In genomic region chr1:109654519-109654918, GRCh38 we compare ENCODE assay signal across 18 cellular contexts. TPM values are rescaled to one million over a fixed set of nuclear protein-coding genes. Genes with fewer than 3 reads are reported as not detected.
DNase-seq lines count a peak whose midpoint lies in the region; ATAC-seq, FAIRE-seq and TF ChIP-seq lines count a peak whose summit lies in the region.
"Had no signal": no experiment of that assay in that cellular context is flagged by ENCODE, and none has a peak within 500 bp of the region (broad histone marks: within the 10 kb centered on the region; RNA-seq: fewer than 3 reads in every experiment).

No MANE protein-coding gene starts in this region.

- POLR2A ChIA-PET in H1 (lab: Charles Lee; ENCODE audit: partially characterized antibody) (interaction anchor here (1.6 kb wide), 1 partner anchor 14 kb away, joined by 5 read pairs; no protein-coding TSS in a partner anchor), SK-N-SH (lab: Yijun Ruan, JAX) (interaction anchor here (3.3 kb wide), 1 partner anchor 106 kb away, joined by 13 read pairs; the partner anchor contains the start of gene GNAI3)

- no peak overlapping the region for H3K23ac ChIP-seq in H1 (ENCODE audit: insufficient read length)

- H3K9me3 ChIP-seq in BLaER1 treated with 17β-estradiol and CSF1 and Interleukin-3, amounts not matched to agents 10 nM and 100 nM (replicated peaks in 1 of 11), result no peaks in the 10 kb centered on the region
- H3K9me3 ChIP-seq in H1 (ENCODE audit: insufficient read depth in 2 of 2, low read depth in 1 of 2, low read length in 1 of 2) (no peaks in the 10 kb centered on the region), neural progenitor cell (ENCODE audit: low read depth) (no peaks in the 10 kb centered on the region), SK-N-SH (no peaks in the 10 kb centered on the region)
- H3K9me3 ChIP-seq: adrenal gland had no signal

- intact Hi-C loops in Right ventricle myocardium superior (cut with DNase I), result no loop called here

- H3K9ac ChIP-seq in BLaER1 treated with 17β-estradiol and CSF1 and Interleukin-3, amounts not matched to agents 10 nM and 100 nM, result peak overlapping the region in 1 of 11 experiments; percentile 82; a peak in 1 of 22 replicates
- no peak overlapping the region for H3K9ac ChIP-seq in H1 (replicated peaks in 1 of 4; ENCODE audit: extremely low read depth in 1 of 4, low read depth in 3 of 4, low read length in 3 of 4)
- no peak overlapping the region for H3K9ac ChIP-seq in neural progenitor cell
- H3K9ac ChIP-seq in SK-N-SH, result no peak overlapping the region
- H3K9ac ChIP-seq: GM23248 had no signal

- H3K4me1 Mint-ChIP-seq in GM23338, result peaks cover 11% of the 10 kb centered on the region
- H3K4me1 Mint-ChIP-seq in neural progenitor cell, result peaks cover 15% of the 10 kb centered on the region

- H3F3A ChIP-seq in GM23338 (replicated peaks; ENCODE audit: low read depth), result peaks cover 6% of the 10 kb centered on the region
- H3F3A ChIP-seq in neural progenitor cell (ENCODE audit: low read depth), result peaks cover 4% of the 10 kb centered on the region
- H3F3A ChIP-seq in SK-N-SH (replicated peaks; ENCODE audit: insufficient read depth), result no peaks in the 10 kb centered on the region

- H3K79me1 ChIP-seq in H1 (ENCODE audit: low read depth, low read length), result no peaks in the 10 kb centered on the region

- H3K27ac Mint-ChIP-seq in GM23338, result no peak overlapping the region
- no peak overlapping the region for H3K27ac Mint-ChIP-seq in neural progenitor cell
- H3K27ac Mint-ChIP-seq: activated CD8-positive, alpha-beta T cell treated with anti-CD3 and anti-CD28 coated beads, Interleukin-2, amount 10 ng/mL, durations not matched to agents 7 days and 5 days; T-helper 1 cell treated with Interleukin-12 subunit alpha and Interleukin-12 subunit beta and Interleukin-4 antibody, amounts not matched to agents 30 μg/mL and 1 μg/mL, for 36 hours had no signal

- TF ChIP-seq CTCF in GM23338 (conservative IDR thresholded peaks at IDR 0.05; ENCODE audit: low read depth in 2 of 2) (no peak), H1 (IDR thresholded peaks at IDR 0.05; ENCODE audit: control extremely low read depth in 1 of 3, insufficient read depth in 1 of 3, low read depth in 1 of 3, low read length in 3 of 3) (no peak), neural progenitor cell (IDR thresholded peaks at IDR 0.05) (no peak), SK-N-SH (IDR thresholded peaks at IDR 0.05) (no peak)

- no peak overlapping the region for H4K8ac ChIP-seq in H1 (ENCODE audit: extremely low read depth, insufficient read depth, low read length)

- H2BK12ac ChIP-seq in H1 (ENCODE audit: low read depth, low read length), result no peak overlapping the region

- no peak for FAIRE-seq in H1 (lab: Jason Lieb, UNC)

- no peak overlapping the region for H3K14ac ChIP-seq in H1 (ENCODE audit: insufficient read length)

- H3K36me3 Mint-ChIP-seq in GM23338 (ENCODE audit: low read depth) (no peaks in the 10 kb centered on the region), neural progenitor cell (peaks cover 6% of the 10 kb centered on the region)

- H3K27me3 Mint-ChIP-seq in GM23338 (ENCODE audit: insufficient read depth, low read depth, poor library complexity) (peaks cover 5% of the 10 kb centered on the region), neural progenitor cell (ENCODE audit: insufficient read depth, low read depth) (peaks cover 11% of the 10 kb centered on the region)

- no peak for ATAC-seq in GM23338
- no peak for ATAC-seq in Right ventricle myocardium superior (ENCODE audit: poor library complexity)
- ATAC-seq: activated CD8-positive, alpha-beta T cell treated with anti-CD3 and anti-CD28 coated beads, Interleukin-2, amount 10 ng/mL, durations not matched to agents 7 days and 5 days; Right ventricle myocardium inferior had no signal

- H2AK5ac ChIP-seq in H1 (ENCODE audit: low read depth, low read length), result no peak overlapping the region

- H3K36me3 ChIP-seq in BLaER1 treated with 17β-estradiol and CSF1 and Interleukin-3, amounts not matched to agents 10 nM and 100 nM, result peaks cover 0 to 4% (median 0%) of the 10 kb centered on the region in 11 experiments; a peak in 1 of 22 replicates
- no peaks in the 10 kb centered on the region for H3K36me3 ChIP-seq in GM23338 (ENCODE audit: insufficient read depth)
- no peaks in the 10 kb centered on the region for H3K36me3 ChIP-seq in H1 (ENCODE audit: control insufficient read depth in 2 of 4, insufficient read depth in 4 of 4, low read length in 3 of 4)
- no peaks in the 10 kb centered on the region for H3K36me3 ChIP-seq in neural progenitor cell
- H3K36me3 ChIP-seq in SK-N-SH (replicated peaks in 1 of 2; ENCODE audit: control insufficient read depth in 1 of 2, insufficient read depth in 2 of 2, low read length in 1 of 2), result peaks cover 0 to 4% of the 10 kb centered on the region in 2 experiments

- H3K27me3 ChIP-seq in BLaER1 treated with 17β-estradiol and CSF1 and Interleukin-3, amounts not matched to agents 10 nM and 100 nM, result no peaks in the 10 kb centered on the region
- peaks cover 18% of the 10 kb centered on the region for H3K27me3 ChIP-seq in GM23338 (ENCODE audit: insufficient read depth)
- H3K27me3 ChIP-seq in H1 (replicated peaks in 1 of 4; ENCODE audit: control insufficient read depth in 3 of 4, extremely low read depth in 1 of 4, insufficient read depth in 3 of 4, low read length in 3 of 4), result peaks cover 0 to 5% (median 4%) of the 10 kb centered on the region in 4 experiments; a peak in 6 of 7 replicates
- H3K27me3 ChIP-seq in neural progenitor cell, result peaks cover 55% of the 10 kb centered on the region
- no peaks in the 10 kb centered on the region for H3K27me3 ChIP-seq in SK-N-SH (ENCODE audit: insufficient read depth)
- H3K27me3 ChIP-seq: adrenal gland had no signal

- TF ChIP-seq RAD21 in H1 (IDR thresholded peaks at IDR 0.05 in 1 of 2, conservative IDR thresholded peaks at IDR 0.05 in 1 of 2; ENCODE audit: low read depth in 2 of 2, low read length in 2 of 2), result no peak
- no peak for TF ChIP-seq RAD21 in SK-N-SH (IDR thresholded peaks at IDR 0.05; ENCODE audit: low read length)

- no peaks in the 10 kb centered on the region for H3K79me2 ChIP-seq in GM23338 (replicated peaks; ENCODE audit: insufficient read depth)
- H3K79me2 ChIP-seq in H1 (ENCODE audit: control insufficient read depth in 1 of 2, insufficient read depth in 2 of 2, low read length in 2 of 2), result no peaks in the 10 kb centered on the region
- H3K79me2 ChIP-seq in neural progenitor cell (ENCODE audit: low read depth), result no peaks in the 10 kb centered on the region
- H3K79me2 ChIP-seq in SK-N-SH (ENCODE audit: insufficient read depth), result no peaks in the 10 kb centered on the region

- H3K18ac ChIP-seq in H1 (ENCODE audit: extremely low read depth, low read length), result no peak overlapping the region

- H2BK15ac ChIP-seq in H1 (ENCODE audit: low read length), result no peak overlapping the region

- H3K4me3 ChIP-seq in BLaER1 treated with 17β-estradiol and CSF1 and Interleukin-3, amounts not matched to agents 10 nM and 100 nM, result no peak overlapping the region
- H3K4me3 ChIP-seq in GM23338 (no peak overlapping the region), H1 (ENCODE audit: extremely low read depth in 1 of 4, insufficient read depth in 2 of 4, low read depth in 3 of 4, low read length in 4 of 4) (no peak overlapping the region), neural progenitor cell (no peak overlapping the region), SK-N-SH (ENCODE audit: low read depth in 2 of 2, low read length in 1 of 2) (no peak overlapping the region)
- H3K4me3 ChIP-seq: adrenal gland had no signal

- no peak for TF ChIP-seq POLR2A in H1 (IDR thresholded peaks at IDR 0.05; ENCODE audit: control extremely low read depth in 1 of 2, low read depth in 2 of 2, low read length in 2 of 2)

- H3K4me2 ChIP-seq in BLaER1 treated with 17β-estradiol and CSF1 and Interleukin-3, amounts not matched to agents 10 nM and 100 nM, result peak overlapping the region; percentile 80 to 98 (median 94); a peak in 19 of 22 replicates
- H3K4me2 ChIP-seq in GM23338 (peak overlapping the region; percentile 86), H1 (ENCODE audit: insufficient read depth in 1 of 2, low read depth in 2 of 2, low read length in 2 of 2) (no peak overlapping the region; a peak in 1 of 4 replicates), neural progenitor cell (no peak overlapping the region), SK-N-SH (no peak overlapping the region)

- H4K5ac ChIP-seq in H1 (ENCODE audit: insufficient read length, low read depth, low read length), result no peak overlapping the region

- H3K4me1 ChIP-seq in BLaER1 treated with 17β-estradiol and CSF1 and Interleukin-3, amounts not matched to agents 10 nM and 100 nM, result peaks cover 39 to 51% (median 46%) of the 10 kb centered on the region in 10 experiments
- H3K4me1 ChIP-seq in GM23338 (ENCODE audit: insufficient read depth), result peaks cover 10% of the 10 kb centered on the region; the same call in 1 of the 2 replicates
- 0 out of 7 replicates have a peak, but pooled peaks cover 0 to 3% (median 0%) of the 10 kb centered on the region in 4 experiments for H3K4me1 ChIP-seq in H1 (replicated peaks in 1 of 4; ENCODE audit: control insufficient read depth in 3 of 4, insufficient read depth in 4 of 4, low read length in 3 of 4)
- peaks cover 3% of the 10 kb centered on the region for H3K4me1 ChIP-seq in neural progenitor cell
- peaks cover 12 to 24% of the 10 kb centered on the region in 2 experiments for H3K4me1 ChIP-seq in SK-N-SH (ENCODE audit: control insufficient read depth in 1 of 2, insufficient read depth in 2 of 2, low read depth in 1 of 2, low read length in 1 of 2)

- 88% methylated on average over 12 of the region's 12 CpGs; no CpG with 5 or more reads in 1 of the 2 experiments for WGBS in H1 (ENCODE audit: extremely low coverage in 1 of 2, insufficient coverage in 1 of 2, insufficient read length in 1 of 2, insufficient replicate concordance in 2 of 2, low coverage in 1 of 2, low lambda C conversion rate in 2 of 2, missing lambda C conversion rate in 1 of 2), 2 experiments
- WGBS in SK-N-SH (ENCODE audit: low lambda C conversion rate), result 92% methylated on average over 12 of the region's 12 CpGs

- H2AFZ ChIP-seq in GM23338 (no peak overlapping the region), H1 (ENCODE audit: low read length) (no peak overlapping the region), neural progenitor cell (replicated peaks) (no peak overlapping the region), SK-N-SH (ENCODE audit: low read depth) (no peak overlapping the region)
- H2AFZ ChIP-seq: GM23248 had no signal

- H3K4me3 Mint-ChIP-seq in GM23338 (no peak overlapping the region; the same call in 2 of the 3 replicates), neural progenitor cell (peak overlapping the region; percentile 93)

- H3K9me2 ChIP-seq in GM23338 (ENCODE audit: insufficient read depth) (no peaks in the 10 kb centered on the region), SK-N-SH (no peaks in the 10 kb centered on the region)

- H4K20me1 ChIP-seq in BLaER1 treated with 17β-estradiol and CSF1 and Interleukin-3, amounts not matched to agents 10 nM and 100 nM, result no peaks in the 10 kb centered on the region; a peak in 1 of 22 replicates
- H4K20me1 ChIP-seq in GM23338 (replicated peaks; ENCODE audit: insufficient read depth), result no peaks in the 10 kb centered on the region; the same call in 1 of the 2 replicates
- H4K20me1 ChIP-seq in H1 (replicated peaks in 1 of 2; ENCODE audit: control insufficient read depth in 1 of 2, insufficient read depth in 2 of 2, low read length in 2 of 2), result no peaks in the 10 kb centered on the region
- H4K20me1 ChIP-seq in neural progenitor cell (ENCODE audit: low read depth), result no peaks in the 10 kb centered on the region
- no peaks in the 10 kb centered on the region for H4K20me1 ChIP-seq in SK-N-SH (ENCODE audit: insufficient read depth)

- H2BK20ac ChIP-seq in H1 (ENCODE audit: low read length), result no peak overlapping the region

- H3K27ac ChIP-seq in BLaER1 treated with 17β-estradiol and CSF1 and Interleukin-3, amounts not matched to agents 10 nM and 100 nM, result no peak overlapping the region
- no peak overlapping the region for H3K27ac ChIP-seq in GM23338 (ENCODE audit: low read depth)
- H3K27ac ChIP-seq in H1 (ENCODE audit: low read depth, low read length), result no peak overlapping the region
- no peak overlapping the region for H3K27ac ChIP-seq in neural progenitor cell
- H3K27ac ChIP-seq in SK-N-SH (ENCODE audit: low read depth in 2 of 2, low read length in 1 of 2), result no peak overlapping the region
- H3K27ac ChIP-seq: GM23248 had no signal

- no peak for TF ChIP-seq EP300 in H1 (IDR thresholded peaks at IDR 0.05; ENCODE audit: borderline replicate concordance in 1 of 2, low read depth in 2 of 2, low read length in 2 of 2)
- TF ChIP-seq EP300 in SK-N-SH (IDR thresholded peaks at IDR 0.05; ENCODE audit: borderline replicate concordance in 1 of 2, low read depth in 1 of 2, low read length in 1 of 2), result no peak

- H3K56ac ChIP-seq in H1 (replicated peaks; ENCODE audit: insufficient read length, low read depth, low read length), result no peak overlapping the region

- H3K9me3 Mint-ChIP-seq in GM23338 (no peaks in the 10 kb centered on the region), neural progenitor cell (no peaks in the 10 kb centered on the region)
- H3K9me3 Mint-ChIP-seq: T-helper 1 cell treated with Interleukin-12 subunit alpha and Interleukin-12 subunit beta and Interleukin-4 antibody, amounts not matched to agents 30 μg/mL and 1 μg/mL, for 36 hours had no signal

- CTCF ChIA-PET in H1 (lab: Charles Lee; ENCODE audit: partially characterized antibody), result interaction anchor here (0.7 to 11.8 kb wide), 9 partner anchors 9 to 433 kb away, joined by 3 to 185 read pairs (median 4); partner anchors contain the start of gene GSTM1
- CTCF ChIA-PET in SK-N-SH (lab: Yijun Ruan, JAX), result interaction anchor here (1.5 to 4.0 kb wide), 6 partner anchors 14 to 330 kb away, joined by 4 to 29 read pairs (median 14); partner anchors contain the start of gene AHCYL1

- no peak overlapping the region for H2BK5ac ChIP-seq in H1 (ENCODE audit: low read depth, low read length)

- peaks cover 9% of the 10 kb centered on the region for H3K23me2 ChIP-seq in H1 (ENCODE audit: low read depth, low read length)

- H4K91ac ChIP-seq in H1 (replicated peaks; ENCODE audit: insufficient read length, low read length), result no peak overlapping the region

- H2BK120ac ChIP-seq in H1 (replicated peaks; ENCODE audit: low read depth, low read length), result no peak overlapping the region

- no peak for DNase-seq in GM23338 (ENCODE audit: low spot score)
- DNase-seq in H1 (ENCODE audit: low read depth in 1 of 2, low spot score in 2 of 2), result no peak
- DNase-seq in neural progenitor cell (ENCODE audit: low spot score), result no peak
- DNase-seq in Right ventricle myocardium superior, result no peak
- DNase-seq in SK-N-SH, result no peak
- DNase-seq in cortex of kidney (lab: John Stamatoyannopoulos, UW), result no peak
- DNase-seq: activated CD8-positive, alpha-beta T cell treated with anti-CD3 and anti-CD28 coated beads, Interleukin-2, amount 10 ng/mL, durations not matched to agents 7 days and 5 days; Calu3; dermis blood vessel endothelial cell; foreskin fibroblast; GM23248; NCI-H524 treated with DMSO at 0.1 percent for 48 hours; nucleus accumbens had no signal

- H3K4ac ChIP-seq in H1 (replicated peaks; ENCODE audit: insufficient read length, low read depth, low read length), result no peak overlapping the region

RNA-seq across cellular contexts. Expression of gene GSTM4, which starts 1.4 kb away (rescaled TPM):
- total RNA-seq in GM23338 (2014; rRNA removed; shearing (Covaris generic)), result 8.6 and 12.8 TPM in 2 replicates
- polyA plus RNA-seq in GM23338 (2016; fragmentation: Nextera tagmentation; extraction: Ambion mirVana) (12.9 and 17.3 TPM in 2 replicates), H1 (2011; rRNA removed) (24.0 and 31.4 TPM in 2 replicates), SK-N-SH (2012; rRNA removed) (34.2 and 36.1 TPM in 2 replicates)
- 11.3 and 18.7 TPM in 2 replicates for total RNA-seq in H1 (2021; fragmentation: NEBNext Ultra II Directional; extraction: Animal tissue kit (Norgen Biotek cat#: 25700))
- polyA plus RNA-seq in H1 (2011; cell fraction: cytosol; rRNA removed), result 20.5 TPM
- 20.2 TPM for polyA plus RNA-seq in H1 (2011; cell fraction: nucleus; rRNA removed)
- 16.0 to 18.7 TPM (median 16.9 TPM) in 4 replicates for polyA plus RNA-seq in H1 (2012, experiment 1 of 2)
- polyA plus RNA-seq in H1 (2012, experiment 2 of 2), result 16.4 TPM
- 12.7 TPM for polyA plus RNA-seq in H1 (2013, experiment 1 of 2)
- polyA plus RNA-seq in H1 (2013, experiment 2 of 2), result 13.7 TPM
- 15.7 and 17.2 TPM in 2 replicates for polyA minus RNA-seq in H1 (2011; rRNA and poly(A)+ RNA removed)
- polyA minus RNA-seq in H1 (2011; cell fraction: cytosol; rRNA and poly(A)+ RNA removed), result 5.1 TPM
- 9.8 TPM for polyA minus RNA-seq in H1 (2011; cell fraction: nucleus; rRNA and poly(A)+ RNA removed)
- total RNA-seq in neural progenitor cell (ENCODE audit: low replicate concordance) (4.3 and 17.3 TPM in 2 replicates), Right ventricle myocardium superior (37.3 TPM)
- 25.0 and 27.9 TPM in 2 replicates for polyA plus RNA-seq in SK-N-SH (2012; cell fraction: cytosol; rRNA removed)
- polyA plus RNA-seq in SK-N-SH (2012; cell fraction: nucleus; rRNA removed), result 35.2 and 36.6 TPM in 2 replicates

RNA-seq across cellular contexts. Expression of gene GSTM2, which starts 13.3 kb away (rescaled TPM):
- total RNA-seq in GM23338 (2014; rRNA removed; shearing (Covaris generic)), result 8.9 and 20.3 TPM in 2 replicates
- 12.1 and 16.0 TPM in 2 replicates for polyA plus RNA-seq in GM23338 (2016; fragmentation: Nextera tagmentation; extraction: Ambion mirVana)
- 9.6 and 12.2 TPM in 2 replicates for total RNA-seq in H1 (2021; fragmentation: NEBNext Ultra II Directional; extraction: Animal tissue kit (Norgen Biotek cat#: 25700))
- polyA plus RNA-seq in H1 (2011; rRNA removed), result 20.7 and 23.1 TPM in 2 replicates
- 19.4 TPM for polyA plus RNA-seq in H1 (2011; cell fraction: cytosol; rRNA removed)
- 52.6 TPM for polyA plus RNA-seq in H1 (2011; cell fraction: nucleus; rRNA removed)
- 15.0 to 24.0 TPM (median 21.6 TPM) in 4 replicates for polyA plus RNA-seq in H1 (2012, experiment 1 of 2)
- 20.0 TPM for polyA plus RNA-seq in H1 (2012, experiment 2 of 2)
- polyA plus RNA-seq in H1 (2013, experiment 1 of 2), result 14.5 TPM
- 14.1 TPM for polyA plus RNA-seq in H1 (2013, experiment 2 of 2)
- 9.3 and 11.2 TPM in 2 replicates for polyA minus RNA-seq in H1 (2011; rRNA and poly(A)+ RNA removed)
- polyA minus RNA-seq in H1 (2011; cell fraction: cytosol; rRNA and poly(A)+ RNA removed), result 3.3 TPM
- polyA minus RNA-seq in H1 (2011; cell fraction: nucleus; rRNA and poly(A)+ RNA removed), result 14.2 TPM
- total RNA-seq in neural progenitor cell (ENCODE audit: low replicate concordance), result 15.6 and 24.2 TPM in 2 replicates
- total RNA-seq in Right ventricle myocardium superior, result 70.8 TPM
- 70.2 and 97.6 TPM in 2 replicates for polyA plus RNA-seq in SK-N-SH (2012; rRNA removed)
- 23.0 and 24.2 TPM in 2 replicates for polyA plus RNA-seq in SK-N-SH (2012; cell fraction: cytosol; rRNA removed)
- polyA plus RNA-seq in SK-N-SH (2012; cell fraction: nucleus; rRNA removed), result 693 and 732 TPM in 2 replicates

RNA-seq across cellular contexts. Expression of gene GSTM1, which starts 33.1 kb away (rescaled TPM):
- not detected in 2 replicates for total RNA-seq in GM23338 (2014; rRNA removed; shearing (Covaris generic))
- polyA plus RNA-seq in GM23338 (2016; fragmentation: Nextera tagmentation; extraction: Ambion mirVana) (not detected in 2 replicates), H1 (2011; rRNA removed) (38.8 and 42.5 TPM in 2 replicates), SK-N-SH (2012; rRNA removed) (not detected in 2 replicates)
- 16.5 and 16.7 TPM in 2 replicates for total RNA-seq in H1 (2021; fragmentation: NEBNext Ultra II Directional; extraction: Animal tissue kit (Norgen Biotek cat#: 25700))
- 26.7 TPM for polyA plus RNA-seq in H1 (2011; cell fraction: cytosol; rRNA removed)
- polyA plus RNA-seq in H1 (2011; cell fraction: nucleus; rRNA removed), result 28.2 TPM
- 24.9 to 30.5 TPM (median 26.7 TPM) in 4 replicates for polyA plus RNA-seq in H1 (2012, experiment 1 of 2)
- 37.3 TPM for polyA plus RNA-seq in H1 (2012, experiment 2 of 2)
- 15.8 TPM for polyA plus RNA-seq in H1 (2013, experiment 1 of 2)
- polyA plus RNA-seq in H1 (2013, experiment 2 of 2), result 16.5 TPM
- polyA minus RNA-seq in H1 (2011; rRNA and poly(A)+ RNA removed), result 15.3 and 17.1 TPM in 2 replicates
- polyA minus RNA-seq in H1 (2011; cell fraction: cytosol; rRNA and poly(A)+ RNA removed), result 5.8 TPM
- 10.2 TPM for polyA minus RNA-seq in H1 (2011; cell fraction: nucleus; rRNA and poly(A)+ RNA removed)
- total RNA-seq in neural progenitor cell (ENCODE audit: low replicate concordance) (13.8 and 20.8 TPM in 2 replicates), Right ventricle myocardium superior (not detected)
- polyA plus RNA-seq in SK-N-SH (2012; cell fraction: cytosol; rRNA removed), result 0.03 TPM in 2 replicates
- polyA plus RNA-seq in SK-N-SH (2012; cell fraction: nucleus; rRNA removed), result 0.14 and 0.17 TPM in 2 replicates
- total RNA-seq: GM23248, Right ventricle myocardium inferior, temporal lobe had no signal
- polyA plus RNA-seq: GM23248 had no signal

RNA-seq across cellular contexts. Expression of gene AMPD2, which starts 34.9 kb away (rescaled TPM):
- 58.6 and 62.1 TPM in 2 replicates for total RNA-seq in GM23338 (2014; rRNA removed; shearing (Covaris generic))
- 23.1 and 24.5 TPM in 2 replicates for polyA plus RNA-seq in GM23338 (2016; fragmentation: Nextera tagmentation; extraction: Ambion mirVana)
- total RNA-seq in H1 (2021; fragmentation: NEBNext Ultra II Directional; extraction: Animal tissue kit (Norgen Biotek cat#: 25700)), result 67.7 and 69.4 TPM in 2 replicates
- polyA plus RNA-seq in H1 (2011; rRNA removed), result 37.2 and 52.8 TPM in 2 replicates
- 37.9 TPM for polyA plus RNA-seq in H1 (2011; cell fraction: cytosol; rRNA removed)
- 294 TPM for polyA plus RNA-seq in H1 (2011; cell fraction: nucleus; rRNA removed)
- 48.2 to 52.4 TPM (median 49.0 TPM) in 4 replicates for polyA plus RNA-seq in H1 (2012, experiment 1 of 2)
- 39.0 TPM for polyA plus RNA-seq in H1 (2012, experiment 2 of 2)
- polyA plus RNA-seq in H1 (2013, experiment 1 of 2), result 28.5 TPM
- polyA plus RNA-seq in H1 (2013, experiment 2 of 2), result 27.0 TPM
- polyA minus RNA-seq in H1 (2011; rRNA and poly(A)+ RNA removed), result 47.4 and 58.0 TPM in 2 replicates
- 29.3 TPM for polyA minus RNA-seq in H1 (2011; cell fraction: cytosol; rRNA and poly(A)+ RNA removed)
- polyA minus RNA-seq in H1 (2011; cell fraction: nucleus; rRNA and poly(A)+ RNA removed), result 60.7 TPM
- total RNA-seq in neural progenitor cell (ENCODE audit: low replicate concordance), result 22.9 and 49.8 TPM in 2 replicates
- 11.5 TPM for total RNA-seq in Right ventricle myocardium superior
- polyA plus RNA-seq in SK-N-SH (2012; rRNA removed), result 59.1 and 63.7 TPM in 2 replicates
- 14.5 and 22.9 TPM in 2 replicates for polyA plus RNA-seq in SK-N-SH (2012; cell fraction: cytosol; rRNA removed)
- 359 and 387 TPM in 2 replicates for polyA plus RNA-seq in SK-N-SH (2012; cell fraction: nucleus; rRNA removed)

RNA-seq across cellular contexts. Expression of gene GNAT2, which starts 35.1 kb away (rescaled TPM):
- total RNA-seq in GM23338 (2014; rRNA removed; shearing (Covaris generic)), result 0.21 TPM in 1 of 2 replicates, not detected in the other
- not detected in 2 replicates for polyA plus RNA-seq in GM23338 (2016; fragmentation: Nextera tagmentation; extraction: Ambion mirVana)
- total RNA-seq in H1 (2021; fragmentation: NEBNext Ultra II Directional; extraction: Animal tissue kit (Norgen Biotek cat#: 25700)), result not detected in 2 replicates
- 0.05 and 0.14 TPM in 2 replicates for polyA plus RNA-seq in H1 (2011; rRNA removed)
- polyA plus RNA-seq in H1 (2011; cell fraction: cytosol; rRNA removed), result 0.19 TPM
- 0.16 TPM for polyA plus RNA-seq in H1 (2011; cell fraction: nucleus; rRNA removed)
- 0.13 to 0.37 TPM in 2 of 4 replicates, not detected in the others for polyA plus RNA-seq in H1 (2012, experiment 1 of 2)
- not detected for polyA plus RNA-seq in H1 (2012, experiment 2 of 2)
- polyA plus RNA-seq in H1 (2013, experiment 1 of 2), result 0.12 TPM
- 0.06 TPM for polyA plus RNA-seq in H1 (2013, experiment 2 of 2)
- 0.82 TPM in 1 of 2 replicates, not detected in the other for polyA minus RNA-seq in H1 (2011; rRNA and poly(A)+ RNA removed)
- polyA minus RNA-seq in H1 (2011; cell fraction: cytosol; rRNA and poly(A)+ RNA removed), result not detected
- 0.50 TPM for polyA minus RNA-seq in H1 (2011; cell fraction: nucleus; rRNA and poly(A)+ RNA removed)
- 0.25 TPM in 1 of 2 replicates, not detected in the other for total RNA-seq in neural progenitor cell (ENCODE audit: low replicate concordance)
- not detected for total RNA-seq in Right ventricle myocardium superior
- polyA plus RNA-seq in SK-N-SH (2012; rRNA removed), result 0.16 TPM in 2 replicates
- 0.14 and 0.18 TPM in 2 replicates for polyA plus RNA-seq in SK-N-SH (2012; cell fraction: cytosol; rRNA removed)
- polyA plus RNA-seq in SK-N-SH (2012; cell fraction: nucleus; rRNA removed), result 0.04 and 0.19 TPM in 2 replicates
- total RNA-seq: activated CD8-positive, alpha-beta T cell treated with anti-CD3 and anti-CD28 coated beads, Interleukin-2, amount 10 ng/mL, durations not matched to agents 7 days and 5 days; Calu3; dermis blood vessel endothelial cell; GM23248; Right ventricle myocardium inferior; temporal lobe had no signal
- polyA plus RNA-seq: GM23248 had no signal

Comparison
In these comparisons a context has a peak if more than half of its experiments do, and no peak if none do; other contexts are left out.
1. H3K4me2 ChIP-seq: peak in BLaER1 treated with 17β-estradiol and CSF1 and Interleukin-3, amounts not matched to agents 10 nM and 100 nM (11 of 11) and GM23338 (single experiment); none in H1 (0 of 2), neural progenitor cell (single experiment) and SK-N-SH (single experiment).
2. RNA of gene GSTM1, which starts 33.1 kb away (total RNA-seq): 16.5 to 16.7 TPM in H1 and 13.8 to 20.8 TPM in neural progenitor cell; not detected in GM23338 and not detected in Right ventricle myocardium superior (single experiment); every median in the first group is over 10 times any median in the second.